ENCODE assay signal across 1 cellular context in the genomic region with DNA sequence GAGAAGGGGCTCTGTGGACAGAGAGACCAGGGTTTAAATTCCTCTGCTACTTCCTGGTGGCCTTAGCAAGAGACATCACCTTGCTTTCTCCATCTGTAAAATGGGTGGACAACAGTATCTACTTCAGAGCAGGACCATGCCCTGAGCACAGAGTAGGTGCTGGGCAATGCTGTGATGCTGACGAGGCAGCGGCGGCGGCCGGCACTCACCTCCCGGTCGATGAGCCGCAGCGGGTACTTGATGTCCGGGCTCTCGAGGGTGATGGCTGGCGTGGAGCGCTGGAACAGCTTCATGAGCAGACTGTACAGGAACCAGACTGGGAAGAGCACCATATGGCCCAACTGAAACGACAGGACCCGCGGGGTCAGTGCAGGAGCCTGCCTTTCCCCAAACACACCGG.
TF ChIP-seq lines count a peak whose summit lies in the region.

No MANE protein-coding gene starts in this region.

TF ChIP-seq in WTC11, 78 proteins besides CTCF, POLR2A, EP300 and RAD21 (continued from another document):
- TF ChIP-seq, protein P1, sequence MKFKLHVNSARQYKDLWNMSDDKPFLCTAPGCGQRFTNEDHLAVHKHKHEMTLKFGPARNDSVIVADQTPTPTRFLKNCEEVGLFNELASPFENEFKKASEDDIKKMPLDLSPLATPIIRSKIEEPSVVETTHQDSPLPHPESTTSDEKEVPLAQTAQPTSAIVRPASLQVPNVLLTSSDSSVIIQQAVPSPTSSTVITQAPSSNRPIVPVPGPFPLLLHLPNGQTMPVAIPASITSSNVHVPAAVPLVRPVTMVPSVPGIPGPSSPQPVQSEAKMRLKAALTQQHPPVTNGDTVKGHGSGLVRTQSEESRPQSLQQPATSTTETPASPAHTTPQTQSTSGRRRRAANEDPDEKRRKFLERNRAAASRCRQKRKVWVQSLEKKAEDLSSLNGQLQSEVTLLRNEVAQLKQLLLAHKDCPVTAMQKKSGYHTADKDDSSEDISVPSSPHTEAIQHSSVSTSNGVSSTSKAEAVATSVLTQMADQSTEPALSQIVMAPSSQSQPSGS (CRISPR knock-in tag; IDR thresholded peaks at IDR 0.05; ENCODE audit: borderline replicate concordance, low read depth): no peak
- TF ChIP-seq, protein P2, sequence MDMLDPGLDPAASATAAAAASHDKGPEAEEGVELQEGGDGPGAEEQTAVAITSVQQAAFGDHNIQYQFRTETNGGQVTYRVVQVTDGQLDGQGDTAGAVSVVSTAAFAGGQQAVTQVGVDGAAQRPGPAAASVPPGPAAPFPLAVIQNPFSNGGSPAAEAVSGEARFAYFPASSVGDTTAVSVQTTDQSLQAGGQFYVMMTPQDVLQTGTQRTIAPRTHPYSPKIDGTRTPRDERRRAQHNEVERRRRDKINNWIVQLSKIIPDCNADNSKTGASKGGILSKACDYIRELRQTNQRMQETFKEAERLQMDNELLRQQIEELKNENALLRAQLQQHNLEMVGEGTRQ (CRISPR knock-in tag; IDR thresholded peaks at IDR 0.05): no peak
- TF ChIP-seq KAT7 (CRISPR knock-in tag; IDR thresholded peaks at IDR 0.05; ENCODE audit: borderline replicate concordance) (no peak), SMAD3 (CRISPR knock-in tag; IDR thresholded peaks at IDR 0.05; ENCODE audit: borderline replicate concordance) (no peak), TCF7 (CRISPR knock-in tag; IDR thresholded peaks at IDR 0.05; ENCODE audit: low read depth) (no peak), RELA (CRISPR knock-in tag; IDR thresholded peaks at IDR 0.05; ENCODE audit: borderline replicate concordance) (no peak), NR3C1 (CRISPR knock-in tag; conservative IDR thresholded peaks at IDR 0.05; ENCODE audit: low read depth) (no peak), ZNF423 (CRISPR knock-in tag; IDR thresholded peaks at IDR 0.05) (no peak), SOX15 (CRISPR knock-in tag; IDR thresholded peaks at IDR 0.05) (no peak), SMAD4 (CRISPR knock-in tag; IDR thresholded peaks at IDR 0.05) (no peak), FOXK1 (CRISPR knock-in tag; IDR thresholded peaks at IDR 0.05) (no peak)
- TF ChIP-seq, protein P3, sequence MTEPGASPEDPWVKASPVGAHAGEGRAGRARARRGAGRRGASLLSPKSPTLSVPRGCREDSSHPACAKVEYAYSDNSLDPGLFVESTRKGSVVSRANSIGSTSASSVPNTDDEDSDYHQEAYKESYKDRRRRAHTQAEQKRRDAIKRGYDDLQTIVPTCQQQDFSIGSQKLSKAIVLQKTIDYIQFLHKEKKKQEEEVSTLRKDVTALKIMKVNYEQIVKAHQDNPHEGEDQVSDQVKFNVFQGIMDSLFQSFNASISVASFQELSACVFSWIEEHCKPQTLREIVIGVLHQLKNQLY (CRISPR knock-in tag; IDR thresholded peaks at IDR 0.05): no peak
